ENCODE assay signal across 19 cellular contexts in the genomic region with DNA sequence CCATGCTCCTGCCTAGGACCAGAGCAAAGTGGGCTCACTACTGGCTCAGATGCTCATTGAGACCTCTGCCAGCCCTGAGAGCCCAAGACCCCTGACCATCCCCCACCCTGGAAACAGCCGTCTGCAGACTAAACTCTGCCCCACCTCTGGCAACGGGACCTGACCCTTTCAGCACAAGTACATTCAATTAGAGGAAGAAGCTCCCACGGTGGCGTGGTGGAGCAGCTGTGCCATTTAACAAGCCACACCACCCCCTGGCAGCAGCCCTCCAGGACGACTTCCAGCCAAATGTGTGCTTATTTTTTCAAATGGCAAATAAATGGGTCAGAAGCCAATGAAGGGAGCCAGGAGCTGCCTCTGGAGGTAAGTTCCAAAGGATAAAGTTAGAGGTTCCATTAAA.
"Had no signal": no experiment of that assay in that cellular context is flagged by ENCODE, and none has a peak within 500 bp of the region (broad histone marks: within the 10 kb centered on the region; RNA-seq: fewer than 3 reads in every experiment).

No MANE protein-coding gene starts in this region.

- H3K27ac Mint-ChIP-seq: activated naive CD4-positive, alpha-beta T cell treated with anti-CD3 and anti-CD28 coated beads for 36 hours; activated naive CD8-positive, alpha-beta T cell treated with anti-CD3 and anti-CD28 coated beads, Interleukin-2, amount 50 U/mL, for 24 hours; effector memory CD8-positive, alpha-beta T cell; natural killer cell treated with Interleukin-12 subunit alpha and Interleukin-12 subunit beta and Interleukin-15 and Interleukin-18, amount 100 ng/mL, for 72 hours; stimulated activated memory B cell treated with anti-CD40 and anti-IgM and Interleukin-4, amounts not matched to agents 10 μg/mL and 1 μg/mL and 100 μg/mL, for 72 hours had no signal

- DNase-seq: activated CD4-positive, alpha-beta T cell treated with anti-CD3 and anti-CD28 coated beads, Interleukin-2, amount 50 U/mL, for 1 hour; activated CD8-positive, alpha-beta memory T cell treated with anti-CD3 and anti-CD28 coated beads, Interleukin-2, amount 50 U/mL, for 4 hours; activated naive CD4-positive, alpha-beta T cell treated with anti-CD3 and anti-CD28 coated beads for 36 hours; activated naive CD8-positive, alpha-beta T cell treated with anti-CD3 and anti-CD28 coated beads, Interleukin-2, amount 50 U/mL, for 24 hours; activated T-cell treated with anti-CD3 and anti-CD28 coated beads, Interleukin-2, amount 50 U/mL, for 4 hours; anterior cingulate cortex; caudate nucleus; effector memory CD8-positive, alpha-beta T cell; esophagus squamous epithelium; lower lobe of right lung; spleen; stimulated activated CD4-positive, alpha-beta T cell treated with anti-CD3 and anti-CD28 coated beads, Interleukin-4, amount 100 ng/mL, for 4 hours; T1000; upper lobe of left lung had no signal

- H3K4me1 Mint-ChIP-seq: activated naive CD8-positive, alpha-beta T cell treated with anti-CD3 and anti-CD28 coated beads, Interleukin-2, amount 50 U/mL, for 24 hours; stimulated activated memory B cell treated with anti-CD40 and anti-IgM and Interleukin-4, amounts not matched to agents 10 μg/mL and 1 μg/mL and 100 μg/mL, for 72 hours had no signal

- H3K9me3 Mint-ChIP-seq: natural killer cell treated with Interleukin-12 subunit alpha and Interleukin-12 subunit beta and Interleukin-15 and Interleukin-18, amount 100 ng/mL, for 72 hours had no signal

- H3K36me3 Mint-ChIP-seq: brain; natural killer cell treated with Interleukin-12 subunit alpha and Interleukin-12 subunit beta and Interleukin-15 and Interleukin-18, amount 100 ng/mL, for 72 hours; stimulated activated memory B cell treated with anti-CD40 and anti-IgM and Interleukin-4, amounts not matched to agents 10 μg/mL and 1 μg/mL and 100 μg/mL, for 72 hours had no signal

- H3K4me3 Mint-ChIP-seq: activated naive CD4-positive, alpha-beta T cell treated with anti-CD3 and anti-CD28 coated beads for 36 hours; activated naive CD8-positive, alpha-beta T cell treated with anti-CD3 and anti-CD28 coated beads, Interleukin-2, amount 50 U/mL, for 24 hours; activated T-cell treated with anti-CD3 and anti-CD28 coated beads, Interleukin-2, amount 50 U/mL, for 4 hours; brain; effector memory CD8-positive, alpha-beta T cell; natural killer cell treated with Interleukin-12 subunit alpha and Interleukin-12 subunit beta and Interleukin-15 and Interleukin-18, amount 100 ng/mL, for 72 hours; stimulated activated memory B cell treated with anti-CD40 and anti-IgM and Interleukin-4, amounts not matched to agents 10 μg/mL and 1 μg/mL and 100 μg/mL, for 72 hours had no signal

- H3K27ac ChIP-seq: esophagus squamous epithelium, lower lobe of right lung, parathyroid adenoma, spleen, thoracic aorta, upper lobe of left lung had no signal
